Comparison of ENCODE assay signal across 14 cellular contexts in the genomic region with DNA sequence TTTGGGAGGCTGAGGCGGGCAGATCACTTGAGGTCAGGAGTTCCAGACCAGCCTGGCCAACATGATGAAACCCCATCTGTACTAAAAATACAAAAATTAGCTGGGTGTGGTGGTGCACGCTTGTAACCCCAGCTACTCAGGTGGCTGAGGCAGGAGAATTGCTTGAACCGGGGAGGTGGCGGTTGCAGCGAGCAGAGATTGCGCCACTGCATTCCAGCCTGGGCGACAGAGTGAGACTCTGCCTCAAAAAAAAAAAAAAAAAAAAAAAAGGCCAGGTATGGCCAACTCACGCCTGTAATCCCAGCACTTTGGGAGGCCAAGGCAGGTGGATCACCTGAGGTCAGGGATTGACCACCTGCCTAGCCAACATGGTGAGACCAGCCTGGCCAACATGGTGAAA. TPM values are rescaled to one million over a fixed set of nuclear protein-coding genes. Genes with fewer than 3 reads are reported as not detected.
DNase-seq lines count a peak whose midpoint lies in the region; ATAC-seq, FAIRE-seq and TF ChIP-seq lines count a peak whose summit lies in the region.
"Not testable (repeated sequence)": the region's sequence is repeated elsewhere in the genome, so short reads cannot be mapped to it uniquely, and the experiment has no call there.
"Had no signal": no experiment of that assay in that cellular context is flagged by ENCODE, and none has a peak within 500 bp of the region (broad histone marks: within the 10 kb centered on the region; RNA-seq: fewer than 3 reads in every experiment).

No MANE protein-coding gene starts in this region.

- intact Hi-C loops in Right ventricle myocardium superior (cut with DNase I); kidney (cut with DNase I); gastrocnemius medialis (cut with DNase I; ENCODE audit: low total_unique reads): not testable (repeated sequence)
- intact Hi-C loops in thyroid gland (cut with DNase I): loop anchor here (5.0 kb wide), 1 partner anchor 32 kb away; no protein-coding TSS in a partner anchor

- CTCF ChIA-PET in HEK293 (lab: Yijun Ruan, JAX): interaction anchor here (2.8 kb wide), 1 partner anchor 38 kb away, joined by 12 read pairs; no protein-coding TSS in a partner anchor

- peak overlapping the region; percentile 33 for H3K27ac Mint-ChIP-seq in activated T-cell treated with anti-CD3 and anti-CD28 coated beads, Interleukin-2, amount 50 U/mL, for 24 hours

- not testable (repeated sequence) for FAIRE-seq in kidney (lab: Jason Lieb, UNC)

- H3K27ac ChIP-seq in HEK293 (ENCODE audit: extremely low read depth, low read depth, low read length); kidney (ENCODE audit: low read depth in 2 of 2, low read length in 2 of 2); thyroid gland: not testable (repeated sequence)
- H3K27ac ChIP-seq in muscle layer of colon (ENCODE audit: low read depth, low read length) (peak overlapping the region; percentile 40), gastrocnemius medialis (peak overlapping the region; percentile 97 to 100 (median 100))

- in situ Hi-C loops in gastrocnemius medialis (cut with MboI; ENCODE audit: low sequenced_read_pairs in 4 of 4): loop anchor here in 1 of 4 donors (5.0 kb wide), 1 partner anchor 32 kb away; no protein-coding TSS in a partner anchor

- not testable (repeated sequence) for H3K36me3 ChIP-seq in HEK293 (ENCODE audit: control insufficient read depth in 2 of 2, insufficient read depth in 1 of 2, low read length in 2 of 2); kidney (ENCODE audit: control insufficient read depth in 1 of 2, insufficient read depth in 2 of 2, low read length in 2 of 2); muscle layer of colon (ENCODE audit: insufficient read depth, low read length); gastrocnemius medialis; thyroid gland

- POLR2A ChIA-PET in HEK293 (lab: Yijun Ruan, JAX): interaction anchor here (0.7 to 2.4 kb wide), 4 partner anchors 10 to 210 kb away, joined by 6 to 19 read pairs (median 7); partner anchors contain the start of genes NEURL4 and POLR2A

- H3K27me3 Mint-ChIP-seq in activated T-cell treated with anti-CD3 and anti-CD28 coated beads, Interleukin-2, amount 50 U/mL, for 24 hours: not testable (repeated sequence)

- peaks cover 57% of the 10 kb centered on the region for H3K4me1 Mint-ChIP-seq in activated T-cell treated with anti-CD3 and anti-CD28 coated beads, Interleukin-2, amount 50 U/mL, for 24 hours (ENCODE audit: low read depth)

- H3K9ac ChIP-seq in kidney (ENCODE audit: low read length in 2 of 2); muscle layer of colon (ENCODE audit: low read length): not testable (repeated sequence)

- not testable (repeated sequence) for H3K4me3 ChIP-seq in HEK293 (ENCODE audit: low read depth, low read length); kidney (ENCODE audit: low read length in 2 of 2); muscle layer of colon (ENCODE audit: low read depth in 1 of 2, low read length in 2 of 2); gastrocnemius medialis; thyroid gland (replicated peaks in 1 of 3)

- peaks cover 14% of the 10 kb centered on the region for H3K4me1 ChIP-seq in HEK293 (ENCODE audit: control insufficient read depth, insufficient read depth, low read length)
- peaks cover 15 to 30% of the 10 kb centered on the region in 2 donors for H3K4me1 ChIP-seq in kidney (ENCODE audit: control insufficient read depth in 1 of 2, insufficient read depth in 1 of 2, low read depth in 1 of 2, low read length in 2 of 2)
- peaks cover 51% of the 10 kb centered on the region for H3K4me1 ChIP-seq in muscle layer of colon (ENCODE audit: insufficient read depth, low read length)
- peaks cover 66 to 74% of the 10 kb centered on the region in 2 donors for H3K4me1 ChIP-seq in gastrocnemius medialis
- H3K4me1 ChIP-seq in thyroid gland: peaks cover 43 to 53% of the 10 kb centered on the region in 2 donors

- peaks cover 21% of the 10 kb centered on the region for H3K36me3 Mint-ChIP-seq in activated T-cell treated with anti-CD3 and anti-CD28 coated beads, Interleukin-2, amount 50 U/mL, for 24 hours (ENCODE audit: low read depth)

- not testable (repeated sequence) for TF ChIP-seq POLR2A in gastrocnemius medialis (IDR thresholded peaks at IDR 0.05); thyroid gland (IDR thresholded peaks at IDR 0.05)

- H3K9me3 Mint-ChIP-seq in activated T-cell treated with anti-CD3 and anti-CD28 coated beads, Interleukin-2, amount 50 U/mL, for 24 hours: not testable (repeated sequence)

- H3K4me3 Mint-ChIP-seq in activated T-cell treated with anti-CD3 and anti-CD28 coated beads, Interleukin-2, amount 50 U/mL, for 24 hours: not testable (repeated sequence)

- H3K27me3 ChIP-seq in muscle layer of colon (ENCODE audit: control insufficient read depth in 1 of 2, insufficient read depth in 2 of 2, low read length in 2 of 2); gastrocnemius medialis; thyroid gland: not testable (repeated sequence)

- DNase-seq in activated T-cell treated with anti-CD3 and anti-CD28 coated beads, Interleukin-2, amount 50 U/mL, for 24 hours: not testable (repeated sequence)
- peak; percentile 34 for DNase-seq in Right ventricle myocardium superior
- DNase-seq in kidney: peak; percentile 15
- DNase-seq in gastrocnemius medialis: peak in 1 of 2 donors; percentile 73
- DNase-seq in thyroid gland: peak; percentile 29 to 30

- TF ChIP-seq CTCF in HEK293 (tag by site-specific recombination; IDR thresholded peaks at IDR 0.05); kidney (IDR thresholded peaks at IDR 0.05; ENCODE audit: borderline replicate concordance, extremely low read depth, insufficient read depth); gastrocnemius medialis (IDR thresholded peaks at IDR 0.05 in 4 of 5, conservative IDR thresholded peaks at IDR 0.05 in 1 of 5); thyroid gland (IDR thresholded peaks at IDR 0.05): not testable (repeated sequence)

- not testable (repeated sequence) for H3K9me3 ChIP-seq in HEK293 (ENCODE audit: control insufficient read depth, insufficient read depth, low read depth, low read length); kidney (ENCODE audit: control insufficient read depth in 1 of 2, low read length in 2 of 2); muscle layer of colon (ENCODE audit: low read length); gastrocnemius medialis; thyroid gland

- 84 to 86% methylated on average over 8 of the region's 8 CpGs for WGBS in thyroid gland, 2 donors

- ATAC-seq in Right ventricle myocardium superior (ENCODE audit: poor library complexity); gastrocnemius medialis: not testable (repeated sequence)

TF ChIP-seq in HEK293, 187 proteins besides CTCF, POLR2A, EP300 and RAD21:
- TF ChIP-seq ZEB2 (tag by site-specific recombination; IDR thresholded peaks at IDR 0.05): peak; percentile 46; the same call in 1 of the 2 replicates

RNA-seq across cellular contexts. Expression of gene ZBTB4, which starts 4.7 kb away (rescaled TPM):
- total RNA-seq in Right ventricle myocardium superior (60.3 TPM), kidney (64.8 TPM), gastrocnemius medialis (10 to 100 TPM; 24.2 to 43.1 (median 31.2) TPM), thyroid gland (10 to 100 TPM; 58.5 to 85.2 (median 79.9) TPM)
- 23.2 TPM for polyA plus RNA-seq in kidney (ENCODE audit: insufficient read depth, low read depth, low replicate concordance)

RNA-seq across cellular contexts. Expression of gene SLC35G6, which starts 6.5 kb away (rescaled TPM):
- total RNA-seq in Right ventricle myocardium superior (not detected), kidney (not detected), gastrocnemius medialis (not detected), thyroid gland (not detected)
- polyA plus RNA-seq in kidney (ENCODE audit: insufficient read depth, low read depth, low replicate concordance): not detected
- total RNA-seq: CD8-positive, alpha-beta T cell; GM12878; H9; MCF 10A; OCI-LY7 had no signal
- polyA plus RNA-seq: A549, BJ had no signal

RNA-seq across cellular contexts. Expression of gene POLR2A, which starts 9.4 kb away (rescaled TPM):
- total RNA-seq in Right ventricle myocardium superior: 32.9 TPM
- total RNA-seq in kidney: 133 TPM
- polyA plus RNA-seq in kidney (ENCODE audit: insufficient read depth, low read depth, low replicate concordance): 18.6 TPM
- 10 to 100 TPM; 20.3 to 56.9 (median 39.3) TPM for total RNA-seq in gastrocnemius medialis
- 100 to 1,000 TPM in 2 of 4 donors, 10 to 100 TPM in 2; 47.6 to 125 (median 82.2) TPM for total RNA-seq in thyroid gland

RNA-seq across cellular contexts. Expression of gene CHRNB1, which starts 29.9 kb away (rescaled TPM):
- 9.8 TPM for total RNA-seq in Right ventricle myocardium superior
- total RNA-seq in kidney: 11.9 TPM
- polyA plus RNA-seq in kidney (ENCODE audit: insufficient read depth, low read depth, low replicate concordance): 19.3 TPM
- 100 to 1,000 TPM in 2 of 4 donors, 10 to 100 TPM in 2; 82.3 to 202 (median 101) TPM for total RNA-seq in gastrocnemius medialis
- total RNA-seq in thyroid gland: 10 to 100 TPM; 13.4 to 29.2 (median 19.8) TPM

RNA-seq across cellular contexts. Expression of gene FGF11, which starts 35.5 kb away (rescaled TPM):
- total RNA-seq in Right ventricle myocardium superior (9.8 TPM), kidney (1.4 TPM), gastrocnemius medialis (1 to 10 TPM; 1.2 to 7.4 (median 4.1) TPM), thyroid gland (10 to 100 TPM in 3 of 4 donors, 1 to 10 TPM in 1; 4.3 to 12.1 (median 10.5) TPM)
- 7.7 TPM for polyA plus RNA-seq in kidney (ENCODE audit: insufficient read depth, low read depth, low replicate concordance)
